Comparison of ENCODE assay signal across 11 cellular contexts in genomic region chr5:169803077-169803981, GRCh38.
DNase-seq lines count a peak whose midpoint lies in the region; ATAC-seq, FAIRE-seq and TF ChIP-seq lines count a peak whose summit lies in the region.
"Had no signal": no experiment of that assay in that cellular context is flagged by ENCODE, and none has a peak within 500 bp of the region (broad histone marks: within the 10 kb centered on the region; RNA-seq: fewer than 3 reads in every experiment).

No MANE protein-coding gene starts in this region.

- no peak overlapping the region for H3K23ac ChIP-seq in neuronal stem cell (ENCODE audit: low read depth, low read length, poor library complexity)

- H2AFZ ChIP-seq in fibroblast of lung (ENCODE audit: low read length) (no peak overlapping the region), neuronal stem cell (ENCODE audit: low read length) (no peak overlapping the region)

- H3K27me3 ChIP-seq in fibroblast of lung (ENCODE audit: control insufficient read depth, insufficient read depth, low read length) (no peaks in the 10 kb centered on the region), psoas muscle (ENCODE audit: insufficient read depth in 3 of 3, low read length in 2 of 3) (peaks cover 0 to 2% (median 0%) of the 10 kb centered on the region in 3 donors), neuronal stem cell (ENCODE audit: control insufficient read depth in 3 of 3, insufficient read depth in 3 of 3, low read depth in 1 of 3, low read length in 3 of 3) (no peaks in the 10 kb centered on the region)

- H3K14ac ChIP-seq in neuronal stem cell (ENCODE audit: low read length), result no peak overlapping the region

- no peak for FAIRE-seq in kidney (lab: Jason Lieb, UNC)
- FAIRE-seq: GM18507 had no signal

- WGBS in psoas muscle, 3 donors, result 66 to 69% (median 69%) methylated on average over 10 of the region's 10 CpGs
- WGBS in neuronal stem cell (ENCODE audit: extremely low coverage in 2 of 2, insufficient read length in 2 of 2, insufficient replicate concordance in 1 of 2), 2 donors, result no CpG with 5 or more reads among the region's 10 CpGs

- DNase-seq in GM04504 (ENCODE audit: low read depth) (peak; percentile 97), SK-N-DZ (ENCODE audit: low spot score) (peak; percentile 100), fibroblast of lung (ENCODE audit: low read depth in 2 of 2) (peak; percentile 99 to 100), psoas muscle (no peak), anterior cingulate cortex (lab: John Stamatoyannopoulos, UW) (no peak), kidney (no peak), neuronal stem cell (ENCODE audit: low spot score) (no peak), D341Med (ENCODE audit: low spot score) (no peak)
- DNase-seq: cerebellar nuclear complex, natural killer cell had no signal

- no peak overlapping the region for H2BK15ac ChIP-seq in neuronal stem cell (ENCODE audit: low read length)

- H3K79me1 ChIP-seq in neuronal stem cell (ENCODE audit: low read depth, low read length), result no peaks in the 10 kb centered on the region

- ATAC-seq in psoas muscle, result peak in 3 of 4 donors; percentile 37 to 73 (median 46)

- no peaks in the 10 kb centered on the region for H3K36me3 ChIP-seq in fibroblast of lung (ENCODE audit: control insufficient read depth, insufficient read depth, low read length)
- no peaks in the 10 kb centered on the region for H3K36me3 ChIP-seq in psoas muscle (ENCODE audit: insufficient read depth in 1 of 2, low read depth in 1 of 2)
- no peaks in the 10 kb centered on the region for H3K36me3 ChIP-seq in kidney (ENCODE audit: control insufficient read depth in 1 of 2, insufficient read depth in 2 of 2, low read length in 2 of 2)
- H3K36me3 ChIP-seq in neuronal stem cell (replicated peaks in 1 of 2; ENCODE audit: control insufficient read depth in 2 of 2, insufficient read depth in 2 of 2, low read length in 2 of 2), result no peaks in the 10 kb centered on the region

- H3K18ac ChIP-seq in neuronal stem cell (ENCODE audit: low read length), result no peak overlapping the region

- H3K27ac ChIP-seq in fibroblast of lung (ENCODE audit: insufficient read depth, low read length) (peak overlapping the region; percentile 88), psoas muscle (no peak overlapping the region), kidney (ENCODE audit: low read depth in 2 of 2, low read length in 2 of 2) (no peak overlapping the region), neuronal stem cell (replicated peaks; ENCODE audit: low read length) (no peak overlapping the region)

- H3K79me2 ChIP-seq in fibroblast of lung (ENCODE audit: control insufficient read depth, insufficient read depth, low read length), result no peaks in the 10 kb centered on the region

- no peak overlapping the region for H2BK5ac ChIP-seq in neuronal stem cell (ENCODE audit: low read length)

- H3K4me1 ChIP-seq in fibroblast of lung (ENCODE audit: control insufficient read depth, extremely low read depth, insufficient read depth, low read length) (peaks cover 26% of the 10 kb centered on the region), psoas muscle (no peaks in the 10 kb centered on the region), kidney (ENCODE audit: control insufficient read depth in 1 of 2, insufficient read depth in 1 of 2, low read depth in 1 of 2, low read length in 2 of 2) (no peaks in the 10 kb centered on the region), neuronal stem cell (ENCODE audit: control insufficient read depth in 2 of 2, insufficient read depth in 1 of 2, low read depth in 1 of 2, low read length in 2 of 2) (peaks cover 0 to 3% of the 10 kb centered on the region in 2 donors)

- peak overlapping the region; percentile 4 for H3K9ac ChIP-seq in fibroblast of lung (ENCODE audit: insufficient read depth, low read length)
- no peak overlapping the region for H3K9ac ChIP-seq in kidney (ENCODE audit: low read length in 2 of 2)
- no peak overlapping the region for H3K9ac ChIP-seq in neuronal stem cell (ENCODE audit: low read depth, low read length, poor library complexity)

- intact Hi-C loops in psoas muscle (cut with DNase I), result no loop called here
- intact Hi-C loops in kidney (cut with DNase I), result no loop called here

- H3K9me3 ChIP-seq in fibroblast of lung (ENCODE audit: control insufficient read depth, insufficient read depth, low read depth, low read length) (no peaks in the 10 kb centered on the region), psoas muscle (no peaks in the 10 kb centered on the region), kidney (ENCODE audit: control insufficient read depth in 1 of 2, low read length in 2 of 2) (no peaks in the 10 kb centered on the region), neuronal stem cell (replicated peaks in 1 of 2; ENCODE audit: control insufficient read depth in 2 of 2, insufficient read depth in 1 of 2, low read depth in 1 of 2, low read length in 2 of 2) (no peaks in the 10 kb centered on the region)

- H3K4me2 ChIP-seq in fibroblast of lung (ENCODE audit: extremely low read depth, insufficient read depth, low read length) (peak overlapping the region; percentile 66), neuronal stem cell (ENCODE audit: insufficient read depth, low read length, poor library complexity, severe bottlenecking) (no peak overlapping the region)

- no peak overlapping the region for H2BK12ac ChIP-seq in neuronal stem cell (ENCODE audit: low read length)

- H3K4me3 ChIP-seq in fibroblast of lung (replicated peaks in 1 of 4; ENCODE audit: control extremely low read depth in 1 of 4, insufficient read depth in 1 of 4, low read depth in 3 of 4, low read length in 4 of 4), result peak overlapping the region in 2 of 4 experiments; percentile 1 to 14
- no peak overlapping the region for H3K4me3 ChIP-seq in psoas muscle
- H3K4me3 ChIP-seq in kidney (ENCODE audit: low read length in 2 of 2), result no peak overlapping the region
- H3K4me3 ChIP-seq in neuronal stem cell (ENCODE audit: low read length in 2 of 2), result no peak overlapping the region

- H2BK120ac ChIP-seq in neuronal stem cell (ENCODE audit: low read depth, low read length), result no peak overlapping the region

- H4K8ac ChIP-seq in neuronal stem cell (ENCODE audit: low read depth, low read length), result no peak overlapping the region

- no peak overlapping the region for H2AK5ac ChIP-seq in neuronal stem cell (ENCODE audit: low read depth, low read length)

- no peak overlapping the region for H3K4ac ChIP-seq in neuronal stem cell (ENCODE audit: low read length)

- H4K91ac ChIP-seq in neuronal stem cell (ENCODE audit: low read depth, low read length, poor library complexity), result no peak overlapping the region

- no peaks in the 10 kb centered on the region for H4K20me1 ChIP-seq in fibroblast of lung (ENCODE audit: control insufficient read depth, extremely low read depth, insufficient read depth, low read length)

- TF ChIP-seq CTCF in fibroblast of lung (conservative IDR thresholded peaks at IDR 0.05 in 1 of 2, IDR thresholded peaks at IDR 0.05 in 1 of 2; ENCODE audit: low read depth in 1 of 2, low read length in 2 of 2) (no peak), psoas muscle (IDR thresholded peaks at IDR 0.05) (no peak), kidney (IDR thresholded peaks at IDR 0.05; ENCODE audit: borderline replicate concordance, extremely low read depth, insufficient read depth) (no peak)

Comparison
In these comparisons a context has a peak if more than half of its experiments do, and no peak if none do; other contexts are left out.
1. DNase-seq: peak in GM04504 (single experiment), SK-N-DZ (single experiment) and fibroblast of lung (2 of 2); none in psoas muscle (0 of 2), anterior cingulate cortex (0 of 58), kidney (single experiment), neuronal stem cell (single experiment) and D341Med (single experiment).